8 cellular contexts compared by ENCODE assay signal in genomic region chr10:101839421-101840063, GRCh38. TPM values are rescaled to one million over a fixed set of nuclear protein-coding genes. Genes with fewer than 3 reads are reported as not detected.
A peak's percentile ranks its signal among the peaks of the same experiment; 100 is the strongest.
DNase-seq lines count a peak whose midpoint lies in the region; ATAC-seq and TF ChIP-seq lines count a peak whose summit lies in the region.

No MANE protein-coding gene starts in this region.

- peaks cover 6% of the 10 kb centered on the region for H3K4me1 ChIP-seq in HEK293 (ENCODE audit: control insufficient read depth, insufficient read depth, low read length)

- TF ChIP-seq CTCF in HEK293 (tag by site-specific recombination; IDR thresholded peaks at IDR 0.05), result no peak

- H3K9me3 ChIP-seq in HEK293 (ENCODE audit: control insufficient read depth, insufficient read depth, low read depth, low read length), result no peaks in the 10 kb centered on the region

- DNase-seq in AG08395 (ENCODE audit: low spot score) (peak; percentile 72), left lobe of liver (ENCODE audit: low spot score) (peak; percentile 70), pons (ENCODE audit: low spot score) (no peak)
- DNase-seq in activated CD4-positive, CD25-positive, alpha-beta regulatory T cell (lab: John Stamatoyannopoulos, UW), result peak; percentile 22 to 38 (median 26)
- DNase-seq in stimulated activated CD8-positive, alpha-beta memory T cell treated with anti-CD3 and anti-CD28 coated beads, Interleukin-15, amount 100 ng/mL, for 1 hour (ENCODE audit: low read depth), result peak; percentile 41

- no peak overlapping the region for H3K27ac ChIP-seq in HEK293 (ENCODE audit: extremely low read depth, low read depth, low read length)
- H3K27ac ChIP-seq in cingulate gyrus (ENCODE audit: low read depth, low read length), result peak overlapping the region; percentile 39

- CTCF ChIA-PET in HEK293 (lab: Yijun Ruan, JAX), result interaction anchor here (0.6 to 8.4 kb wide), 18 partner anchors 19 to 236 kb away, joined by 3 to 178 read pairs (median 12); partner anchors contain the start of gene OGA

- H3K36me3 ChIP-seq in HEK293 (ENCODE audit: control insufficient read depth in 2 of 2, insufficient read depth in 1 of 2, low read length in 2 of 2), result no peaks in the 10 kb centered on the region

- ATAC-seq in left lobe of liver, result peak; percentile 76
- no peak for ATAC-seq in HG02885 (IDR thresholded peaks at IDR 0.05; ENCODE audit: poor library complexity, unreplicated experiment)

- peak overlapping the region; percentile 32 for H3K4me3 ChIP-seq in HEK293 (ENCODE audit: low read depth, low read length)

- POLR2A ChIA-PET in HEK293 (lab: Yijun Ruan, JAX), result interaction anchor here (0.5 to 2.7 kb wide), 8 partner anchors 21 to 790 kb away, joined by 3 to 24 read pairs (median 5); partner anchors contain the start of gene OGA

TF ChIP-seq in HEK293, 187 proteins besides CTCF, POLR2A, EP300 and RAD21 (continues in another document):
- no peak for TF ChIP-seq GFI1B (tag by site-specific recombination; IDR thresholded peaks at IDR 0.05)
- TF ChIP-seq ZBTB26 (tag by site-specific recombination; optimal IDR thresholded peaks at IDR 0.05), result peak; percentile 39
- peak; percentile 67; the same call in 1 of the 2 replicates for TF ChIP-seq ZBTB7A (tag by site-specific recombination; IDR thresholded peaks at IDR 0.05; ENCODE audit: low read depth)
- TF ChIP-seq GLIS1 (tag by site-specific recombination; IDR thresholded peaks at IDR 0.05), result peak; percentile 62
- no peak; the same call in 1 of the 2 replicates for TF ChIP-seq ZNF76 (tag by site-specific recombination; IDR thresholded peaks at IDR 0.05; ENCODE audit: borderline replicate concordance, low read depth)
- TF ChIP-seq ZNF558 (tag by site-specific recombination; IDR thresholded peaks at IDR 0.05), result no peak
- no peak for TF ChIP-seq ZNF416 (tag by site-specific recombination; IDR thresholded peaks at IDR 0.05)
- TF ChIP-seq HIC1 (tag by site-specific recombination; IDR thresholded peaks at IDR 0.05), result no peak
- TF ChIP-seq ZNF121 (tag by site-specific recombination; IDR thresholded peaks at IDR 0.05), result peak; percentile 99
- peak; percentile 26; the same call in 1 of the 2 replicates for TF ChIP-seq ZSCAN30 (tag by site-specific recombination; IDR thresholded peaks at IDR 0.05)
- TF ChIP-seq ZNF701 (tag by site-specific recombination; IDR thresholded peaks at IDR 0.05), result no peak
- no peak for TF ChIP-seq WT1 (tag by site-specific recombination; IDR thresholded peaks at IDR 0.05)
- no peak for TF ChIP-seq RBAK (tag by site-specific recombination; IDR thresholded peaks at IDR 0.05)
- TF ChIP-seq ELK4 (IDR thresholded peaks at IDR 0.05; ENCODE audit: borderline replicate concordance, low read depth, low read length), result no peak
- TF ChIP-seq BCL11B (tag by site-specific recombination; IDR thresholded peaks at IDR 0.05; ENCODE audit: low read depth), result no peak
- no peak for TF ChIP-seq KLF1 (tag by site-specific recombination; IDR thresholded peaks at IDR 0.05)
- TF ChIP-seq ZNF398 (tag by site-specific recombination; IDR thresholded peaks at IDR 0.05), result peak; percentile 63; the same call in 1 of the 2 replicates
- TF ChIP-seq ZNF10 (tag by site-specific recombination; IDR thresholded peaks at IDR 0.05), result no peak
- no peak for TF ChIP-seq ZBTB8A (tag by site-specific recombination; IDR thresholded peaks at IDR 0.05)
- TF ChIP-seq ZIC2 (tag by site-specific recombination; IDR thresholded peaks at IDR 0.05), result peak; percentile 56
- peak; percentile 66; the same call in 1 of the 2 replicates for TF ChIP-seq PATZ1 (tag by site-specific recombination; IDR thresholded peaks at IDR 0.05)
- no peak for TF ChIP-seq TCF7L2 (IDR thresholded peaks at IDR 0.05; ENCODE audit: borderline replicate concordance, low read depth, low read length)
- no peak for TF ChIP-seq ZNF423 (tag by site-specific recombination; IDR thresholded peaks at IDR 0.05)
- no peak for TF ChIP-seq ZNF404 (tag by site-specific recombination; IDR thresholded peaks at IDR 0.05)
- TF ChIP-seq ZNF530 (tag by site-specific recombination; IDR thresholded peaks at IDR 0.05; ENCODE audit: low read depth), result peak; percentile 87; the same call in 1 of the 2 replicates
- no peak for TF ChIP-seq REPIN1 (tag by site-specific recombination; IDR thresholded peaks at IDR 0.05; ENCODE audit: low read depth)
- no peak for TF ChIP-seq ZNF19 (tag by site-specific recombination; IDR thresholded peaks at IDR 0.05; ENCODE audit: low read depth)
- peak; percentile 78 for TF ChIP-seq SP2 (tag by site-specific recombination; IDR thresholded peaks at IDR 0.05)
- TF ChIP-seq ZNF548 (tag by site-specific recombination; IDR thresholded peaks at IDR 0.05), result no peak

RNA-seq across cellular contexts. Expression of gene KCNIP2, which starts 4.1 kb away (rescaled TPM):
- total RNA-seq in left lobe of liver, result 1.4 TPM

RNA-seq across cellular contexts. Expression of gene OGA, which starts 21.3 kb away (rescaled TPM):
- total RNA-seq in left lobe of liver, result 32.8 TPM

RNA-seq across cellular contexts. Expression of gene NPM3, which starts 56.3 kb away (rescaled TPM):
- 7.2 TPM for total RNA-seq in left lobe of liver
